Comparison of ENCODE assay signal across 24 cellular contexts in genomic region chr2:207885010-207885409, GRCh38.
DNase-seq lines count a peak whose midpoint lies in the region; ATAC-seq, FAIRE-seq and TF ChIP-seq lines count a peak whose summit lies in the region.
"Had no signal": no experiment of that assay in that cellular context is flagged by ENCODE, and none has a peak within 500 bp of the region (broad histone marks: within the 10 kb centered on the region; RNA-seq: fewer than 3 reads in every experiment).

No MANE protein-coding gene starts in this region.

- H3K4me3 ChIP-seq in CD4-positive, CD25-positive, alpha-beta regulatory T cell (ENCODE audit: low read depth, low read length) = no peak overlapping the region
- no peak overlapping the region for H3K4me3 ChIP-seq in K562
- no peak overlapping the region for H3K4me3 ChIP-seq in keratinocyte (ENCODE audit: control insufficient read depth in 2 of 3, extremely low read depth in 1 of 3, insufficient read depth in 2 of 3, low read depth in 1 of 3, low read length in 3 of 3)
- H3K4me3 ChIP-seq in prostate gland = no peak overlapping the region
- no peak overlapping the region for H3K4me3 ChIP-seq in HAP-1
- H3K4me3 ChIP-seq: BLaER1 treated with 17β-estradiol and CSF1 and Interleukin-3, amounts not matched to agents 10 nM and 100 nM; SK-N-MC had no signal

- no peak for TF ChIP-seq CTCF in K562 (IDR thresholded peaks at IDR 0.05 in 2 of 3, conservative IDR thresholded peaks at IDR 0.05 in 1 of 3; ENCODE audit: insufficient read depth in 2 of 3, low read depth in 1 of 3, low read length in 3 of 3)
- no peak for TF ChIP-seq CTCF in keratinocyte (optimal IDR thresholded peaks at IDR 0.05 in 1 of 3, IDR thresholded peaks at IDR 0.05 in 1 of 3, conservative IDR thresholded peaks at IDR 0.05 in 1 of 3; ENCODE audit: extremely low read depth in 1 of 3, insufficient read depth in 2 of 3, low read length in 3 of 3)
- no peak for TF ChIP-seq CTCF in prostate gland (IDR thresholded peaks at IDR 0.05)

- H3K27me3 ChIP-seq in CD4-positive, CD25-positive, alpha-beta regulatory T cell (ENCODE audit: control insufficient read depth, insufficient read depth, low read length) = no peaks in the 10 kb centered on the region
- H3K27me3 ChIP-seq in K562 (ENCODE audit: control insufficient read depth in 2 of 2, insufficient read depth in 2 of 2, low read length in 2 of 2) (no peaks in the 10 kb centered on the region), keratinocyte (ENCODE audit: control insufficient read depth, extremely low read depth, insufficient read depth, low read length) (no peaks in the 10 kb centered on the region), prostate gland (replicated peaks; ENCODE audit: insufficient read depth) (no peaks in the 10 kb centered on the region), HAP-1 (ENCODE audit: low read depth) (no peaks in the 10 kb centered on the region)
- H3K27me3 ChIP-seq: BLaER1 treated with 17β-estradiol and CSF1 and Interleukin-3, amounts not matched to agents 10 nM and 100 nM had no signal

- H3K36me3 Mint-ChIP-seq in CD4-positive, CD25-positive, alpha-beta regulatory T cell = no peaks in the 10 kb centered on the region

- peaks cover 0 to 10% (median 0%) of the 10 kb centered on the region in 4 donors for H3K4me1 Mint-ChIP-seq in CD4-positive, CD25-positive, alpha-beta regulatory T cell
- H3K4me1 Mint-ChIP-seq: CD8-positive, alpha-beta memory T cell had no signal

- no peak for ATAC-seq in CD4-positive, CD25-positive, alpha-beta regulatory T cell (ENCODE audit: low read depth in 2 of 2)
- ATAC-seq in K562 = no peak
- no peak for ATAC-seq in GM21737 (IDR thresholded peaks at IDR 0.05; ENCODE audit: unreplicated experiment)

- H3K9me1 ChIP-seq in K562 (ENCODE audit: control insufficient read depth, insufficient read depth, low read length) = no peaks in the 10 kb centered on the region
- H3K9me1 ChIP-seq in keratinocyte (ENCODE audit: control insufficient read depth, extremely low read depth, insufficient read depth, low read length) = no peaks in the 10 kb centered on the region

- intact Hi-C loops in K562 (cut with micrococcal nuclease) = no loop called here
- intact Hi-C loops in prostate gland (cut with DNase I) = no loop called here

- WGBS in K562 (ENCODE audit: insufficient coverage, low coverage, missing lambda C conversion rate) = 80% methylated on average over 6 of the region's 6 CpGs
- WGBS in prostate gland = 89% methylated on average over 6 of the region's 6 CpGs

- CTCF ChIA-PET in K562 (lab: Yijun Ruan, JAX; ENCODE audit: low intra/inter-chr PET ratio) = no interaction called here

- DNase-seq in CD4-positive, CD25-positive, alpha-beta regulatory T cell = no peak
- DNase-seq in K562 (ENCODE audit: extremely low read depth in 1 of 4, low spot score in 3 of 4) (no peak), keratinocyte (ENCODE audit: low read depth, low spot score) (no peak), prostate gland (ENCODE audit: low spot score) (no peak), pons (ENCODE audit: low spot score) (no peak), HAP-1 (ENCODE audit: low spot score in 2 of 2) (no peak)
- no peak for DNase-seq in activated CD4-positive, alpha-beta T cell treated with anti-CD3 and anti-CD28 coated beads, Interleukin-2, amount 50 U/mL, for 1 hour
- DNase-seq: ACHN; CD8-positive, alpha-beta memory T cell; GF-D8; H9; KG1; NCI-H1092; NCI-H1436; NCI-H187 treated with DMSO at 0.1 percent for 48 hours; NCI-H2107; NCI-H510A; NCI-H748 treated with DMSO at 0.1 percent for 48 hours; SHP77 treated with DMSO at 0.1 percent for 48 hours had no signal

- FAIRE-seq in K562 (lab: Jason Lieb, UNC) = peak; percentile 35
- FAIRE-seq in keratinocyte (lab: Jason Lieb, UNC) = peak; percentile 5

- H3K79me2 ChIP-seq in K562 (ENCODE audit: control insufficient read depth, insufficient read depth, low read length) (no peaks in the 10 kb centered on the region), keratinocyte (ENCODE audit: control insufficient read depth, insufficient read depth, low read length) (no peaks in the 10 kb centered on the region)

- no peak overlapping the region for H3K27ac ChIP-seq in CD4-positive, CD25-positive, alpha-beta regulatory T cell (ENCODE audit: insufficient read depth, low read length, poor library complexity, severe bottlenecking)
- H3K27ac ChIP-seq in K562 (ENCODE audit: extremely low read depth, low read depth, low read length) (no peak overlapping the region), keratinocyte (ENCODE audit: control insufficient read depth, insufficient read depth, low read length) (no peak overlapping the region), prostate gland (peak overlapping the region; percentile 26 to 41)
- H3K27ac ChIP-seq: 22Rv1, RWPE1, SK-N-MC had no signal

- H3K27ac Mint-ChIP-seq in CD4-positive, CD25-positive, alpha-beta regulatory T cell = peak overlapping the region in 2 of 3 donors; percentile 3 to 35

- in situ Hi-C loops in K562 (cut with MboI) = no loop called here
- in situ Hi-C loops in HAP-1 (cut with MboI; ENCODE audit: low sequenced_read_pairs) = no loop called here

- TF ChIP-seq POLR2A in K562 (conservative IDR thresholded peaks at IDR 0.05) = no peak
- TF ChIP-seq POLR2A in prostate gland (IDR thresholded peaks at IDR 0.05) = no peak

- no peak overlapping the region for H3K4me3 Mint-ChIP-seq in CD4-positive, CD25-positive, alpha-beta regulatory T cell
- H3K4me3 Mint-ChIP-seq: CD8-positive, alpha-beta memory T cell; H9 had no signal

- H3K9ac ChIP-seq in K562 (ENCODE audit: insufficient read depth in 1 of 2, low read depth in 2 of 2, low read length in 2 of 2) (no peak overlapping the region), keratinocyte (ENCODE audit: control insufficient read depth, extremely low read depth, insufficient read depth, low read length) (no peak overlapping the region)

- TF ChIP-seq EP300 in K562 (IDR thresholded peaks at IDR 0.05; ENCODE audit: low read length) = no peak

- peaks cover 0 to 1% (median 0%) of the 10 kb centered on the region in 7 donors for H3K9me3 Mint-ChIP-seq in CD4-positive, CD25-positive, alpha-beta regulatory T cell
- H3K9me3 Mint-ChIP-seq: CD8-positive, alpha-beta memory T cell; H9 had no signal

- no peaks in the 10 kb centered on the region for H3K9me3 ChIP-seq in CD4-positive, CD25-positive, alpha-beta regulatory T cell (ENCODE audit: control insufficient read depth in 2 of 2, low read length in 2 of 2)
- H3K9me3 ChIP-seq in K562 (replicated peaks; ENCODE audit: control insufficient read depth, insufficient read depth, low read depth, low read length) = no peaks in the 10 kb centered on the region
- H3K9me3 ChIP-seq in keratinocyte (ENCODE audit: control insufficient read depth, low read depth, low read length) = no peaks in the 10 kb centered on the region
- H3K9me3 ChIP-seq in prostate gland = no peaks in the 10 kb centered on the region
- H3K9me3 ChIP-seq in HAP-1 = no peaks in the 10 kb centered on the region
- H3K9me3 ChIP-seq: BLaER1 treated with 17β-estradiol and CSF1 and Interleukin-3, amounts not matched to agents 10 nM and 100 nM had no signal

- no peaks in the 10 kb centered on the region for H3K4me1 ChIP-seq in CD4-positive, CD25-positive, alpha-beta regulatory T cell (ENCODE audit: control insufficient read depth, insufficient read depth, low read length, poor library complexity, severe bottlenecking)
- H3K4me1 ChIP-seq in K562 (replicated peaks in 1 of 2; ENCODE audit: control insufficient read depth in 2 of 2, insufficient read depth in 2 of 2, low read length in 2 of 2) (no peaks in the 10 kb centered on the region), keratinocyte (ENCODE audit: control insufficient read depth, extremely low read depth, insufficient read depth, low read length) (no peaks in the 10 kb centered on the region), prostate gland (replicated peaks) (no peaks in the 10 kb centered on the region), HAP-1 (peaks cover 22% of the 10 kb centered on the region)

- dilution Hi-C loops in keratinocyte (cut with MboI; ENCODE audit: extremely low pct_ligation_motif_present, low sequenced_read_pairs) = no loop called here

- POLR2A ChIA-PET in K562 (lab: Yijun Ruan, JAX) = no interaction called here

- no peak overlapping the region for H2AFZ ChIP-seq in K562 (ENCODE audit: low read depth, low read length)
- no peak overlapping the region for H2AFZ ChIP-seq in keratinocyte (ENCODE audit: control insufficient read depth, low read length)

- no peaks in the 10 kb centered on the region for H4K20me1 ChIP-seq in K562 (replicated peaks; ENCODE audit: control insufficient read depth, insufficient read depth, low read length)
- no peaks in the 10 kb centered on the region for H4K20me1 ChIP-seq in keratinocyte (ENCODE audit: control insufficient read depth, extremely low read depth, insufficient read depth, low read length)
- H4K20me1 ChIP-seq: BLaER1 treated with 17β-estradiol and CSF1 and Interleukin-3, amounts not matched to agents 10 nM and 100 nM had no signal

- H3K36me3 ChIP-seq in CD4-positive, CD25-positive, alpha-beta regulatory T cell (ENCODE audit: control insufficient read depth, insufficient read depth, low read length) = no peaks in the 10 kb centered on the region
- H3K36me3 ChIP-seq in K562 (ENCODE audit: control insufficient read depth, insufficient read depth, low read length) (no peaks in the 10 kb centered on the region), keratinocyte (ENCODE audit: control insufficient read depth in 2 of 2, extremely low read depth in 1 of 2, insufficient read depth in 2 of 2, low read length in 2 of 2) (no peaks in the 10 kb centered on the region), prostate gland (no peaks in the 10 kb centered on the region), HAP-1 (replicated peaks) (no peaks in the 10 kb centered on the region)
- H3K36me3 ChIP-seq: BLaER1 treated with 17β-estradiol and CSF1 and Interleukin-3, amounts not matched to agents 10 nM and 100 nM had no signal

- no peak overlapping the region for H3K4me2 ChIP-seq in K562 (ENCODE audit: insufficient read depth, low read length)
- no peak overlapping the region for H3K4me2 ChIP-seq in keratinocyte (ENCODE audit: control insufficient read depth, extremely low read depth, insufficient read depth, low read depth, low read length)

- BruUV-seq in K562 (replicated peaks; lab: Mats Ljungman, UMichigan) = no TSS peak

- TF ChIP-seq RAD21 in K562 (CRISPR knock-in tag; conservative IDR thresholded peaks at IDR 0.05 in 1 of 2, IDR thresholded peaks at IDR 0.05 in 1 of 2) = no peak

- H3K27me3 Mint-ChIP-seq in CD4-positive, CD25-positive, alpha-beta regulatory T cell = no peaks in the 10 kb centered on the region
- H3K27me3 Mint-ChIP-seq: CD8-positive, alpha-beta memory T cell had no signal

TF ChIP-seq in K562, 482 proteins besides CTCF, POLR2A, EP300 and RAD21 (continues in another document):
- no peak for TF ChIP-seq FIP1L1 (IDR thresholded peaks at IDR 0.05; ENCODE audit: low read depth, low read length, poor library complexity, severe bottlenecking)

Comparison
In these comparisons a context has a peak if more than half of its experiments do, and no peak if none do; other contexts are left out.
1. H3K27ac ChIP-seq: peak in prostate gland (2 of 2); none in CD4-positive, CD25-positive, alpha-beta regulatory T cell (single experiment), K562 (single experiment) and keratinocyte (single experiment).